Comparison of ENCODE assay signal across 8 cellular contexts in the genomic region with DNA sequence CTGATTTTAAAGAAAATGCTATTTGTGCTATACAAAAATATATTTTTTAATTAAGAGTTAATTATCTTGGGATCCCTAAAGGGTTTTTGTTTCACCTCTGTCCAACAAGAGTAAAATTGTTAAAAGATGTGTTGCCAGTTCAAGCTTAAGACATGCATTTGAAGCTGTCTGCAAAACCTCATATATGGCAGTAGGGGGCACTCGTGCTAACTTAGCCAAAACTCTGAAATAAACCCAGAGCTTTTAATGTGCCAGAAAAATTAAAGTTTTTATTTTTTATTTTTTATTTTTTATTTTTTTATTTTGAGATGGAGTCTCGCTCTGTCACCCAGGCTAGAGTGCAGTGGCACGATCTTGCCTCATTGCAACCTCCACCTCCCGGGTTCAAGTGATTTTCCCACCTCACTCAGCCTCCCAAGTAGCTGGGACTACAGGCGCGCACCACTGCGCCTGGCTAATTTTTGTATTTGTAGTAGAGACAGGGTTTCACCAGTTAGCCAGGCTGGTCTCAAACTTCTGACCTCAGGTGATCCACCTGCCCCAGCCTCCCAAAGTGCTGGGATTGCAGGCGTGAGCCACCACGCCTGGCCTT. TPM values are rescaled to one million over a fixed set of nuclear protein-coding genes. Genes with fewer than 3 reads are reported as not detected.
DNase-seq lines count a peak whose midpoint lies in the region; ATAC-seq and TF ChIP-seq lines count a peak whose summit lies in the region.
"Not testable (repeated sequence)": the region's sequence is repeated elsewhere in the genome, so short reads cannot be mapped to it uniquely, and the experiment has no call there.

No MANE protein-coding gene starts in this region.

- H3F3A ChIP-seq in SK-N-SH (replicated peaks; ENCODE audit: insufficient read depth): peaks cover 17% of the 10 kb centered on the region

- CTCF ChIA-PET in SK-N-SH (lab: Yijun Ruan, JAX): interaction anchor here (0.6 to 4.1 kb wide), 29 partner anchors 9 to 1650 kb away, joined by 3 to 72 read pairs (median 5); a partner anchor contains a TSS

- not testable (repeated sequence) for H3K27me3 ChIP-seq in SK-N-SH (ENCODE audit: insufficient read depth); right atrium auricular region; parathyroid adenoma (ENCODE audit: control insufficient read depth, insufficient read depth, low read length)

- not testable (repeated sequence) for H2AFZ ChIP-seq in SK-N-SH (ENCODE audit: low read depth); parathyroid adenoma

- not testable (repeated sequence) for H3K9me3 ChIP-seq in SK-N-SH; right atrium auricular region; parathyroid adenoma (ENCODE audit: control insufficient read depth, low read length)

- TF ChIP-seq EP300 in SK-N-SH (IDR thresholded peaks at IDR 0.05; ENCODE audit: borderline replicate concordance in 1 of 2, low read depth in 1 of 2, low read length in 1 of 2): not testable (repeated sequence)

- 85% methylated on average over 9 of the region's 9 CpGs for WGBS in SK-N-SH (ENCODE audit: low lambda C conversion rate)

- not testable (repeated sequence) for H3K4me1 ChIP-seq in SK-N-SH (ENCODE audit: control insufficient read depth in 1 of 2, insufficient read depth in 2 of 2, low read depth in 1 of 2, low read length in 1 of 2); right atrium auricular region; parathyroid adenoma

- not testable (repeated sequence) for H3K4me3 ChIP-seq in AG10803 (ENCODE audit: low read length); SK-N-SH (ENCODE audit: low read depth in 2 of 2, low read length in 1 of 2); right atrium auricular region; parathyroid adenoma (ENCODE audit: low read depth, low read length)

- ATAC-seq in HG02763 (IDR thresholded peaks at IDR 0.05; ENCODE audit: unreplicated experiment): peak; percentile 57

- H3K9me2 ChIP-seq in SK-N-SH: not testable (repeated sequence)

- H3K36me3 ChIP-seq in SK-N-SH (replicated peaks in 1 of 2; ENCODE audit: control insufficient read depth in 1 of 2, insufficient read depth in 2 of 2, low read length in 1 of 2): peaks cover 75 to 93% of the 10 kb centered on the region in 2 experiments
- H3K36me3 ChIP-seq in right atrium auricular region: peaks cover 99% of the 10 kb centered on the region
- H3K36me3 ChIP-seq in parathyroid adenoma (ENCODE audit: control insufficient read depth, insufficient read depth, low read length): not testable (repeated sequence)

- TF ChIP-seq RAD21 in SK-N-SH (IDR thresholded peaks at IDR 0.05; ENCODE audit: low read length): peak; percentile 66

- not testable (repeated sequence) for H3K27ac ChIP-seq in SK-N-SH (ENCODE audit: low read depth in 2 of 2, low read length in 1 of 2); right atrium auricular region; parathyroid adenoma

- not testable (repeated sequence) for H3K79me2 ChIP-seq in SK-N-SH (ENCODE audit: insufficient read depth); parathyroid adenoma

- in situ Hi-C loops in GM13976 (cut with MboI; ENCODE audit: low sequenced_read_pairs, unreplicated experiment): loop anchor here (10.0 kb wide), 1 partner anchor 57 kb away; no protein-coding TSS in a partner anchor

- POLR2A ChIA-PET in SK-N-SH (lab: Yijun Ruan, JAX): not testable (repeated sequence)

- H4K20me1 ChIP-seq in SK-N-SH (ENCODE audit: insufficient read depth): not testable (repeated sequence)

- TF ChIP-seq CTCF in AG10803 (conservative IDR thresholded peaks at IDR 0.05; ENCODE audit: low read length) (peak; percentile 82), GM13976 (IDR thresholded peaks at IDR 0.05; ENCODE audit: borderline replicate concordance, control extremely low read depth, extremely low read depth, insufficient read depth, missing control alignments) (peak; percentile 68), SK-N-SH (IDR thresholded peaks at IDR 0.05) (peak; percentile 68), right atrium auricular region (IDR thresholded peaks at IDR 0.05) (peak; percentile 65 to 73), parathyroid adenoma (IDR thresholded peaks at IDR 0.05) (peak; percentile 48)

- not testable (repeated sequence) for H3K9ac ChIP-seq in SK-N-SH, parathyroid adenoma

- DNase-seq in AG10803 (ENCODE audit: low read depth) (peak; percentile 60), GM13976 (ENCODE audit: low spot score) (peak; percentile 46), MV-4-11 (lab: John Stamatoyannopoulos, UW) (peak; percentile 13), SK-N-SH (peak; percentile 50), cerebellar cortex (ENCODE audit: low spot score) (peak; percentile 46)
- not testable (repeated sequence) for DNase-seq in right atrium auricular region (ENCODE audit: low spot score)

- H3K4me2 ChIP-seq in SK-N-SH; parathyroid adenoma (ENCODE audit: low read length): not testable (repeated sequence)

TF ChIP-seq in SK-N-SH, 30 proteins besides CTCF, POLR2A, EP300 and RAD21:
- peak; percentile 28; the same call in 1 of the 2 replicates for TF ChIP-seq SMC3 (IDR thresholded peaks at IDR 0.05; ENCODE audit: low read depth, low read length)

RNA-seq across cellular contexts. Expression of a gene that starts 8.8 kb away (rescaled TPM):
- polyA plus RNA-seq in SK-N-SH (2012; rRNA removed): 113 and 172 TPM in 2 replicates
- 165 and 168 TPM in 2 replicates for polyA plus RNA-seq in SK-N-SH (2012; cell fraction: cytosol; rRNA removed)
- 33.6 and 75.5 TPM in 2 replicates for polyA plus RNA-seq in SK-N-SH (2012; cell fraction: nucleus; rRNA removed)
- total RNA-seq in right atrium auricular region: 100 to 1,000 TPM; 242 to 490 TPM

RNA-seq across cellular contexts. Expression of a gene that starts 25.5 kb away (rescaled TPM):
- not detected in 2 replicates for polyA plus RNA-seq in SK-N-SH (2012; rRNA removed)
- not detected in 2 replicates for polyA plus RNA-seq in SK-N-SH (2012; cell fraction: cytosol; rRNA removed)
- polyA plus RNA-seq in SK-N-SH (2012; cell fraction: nucleus; rRNA removed): not detected in 2 replicates
- not detected for total RNA-seq in right atrium auricular region

RNA-seq across cellular contexts. Expression of a gene that starts 46.2 kb away (rescaled TPM):
- polyA plus RNA-seq in SK-N-SH (2012; rRNA removed): 0.02 and 0.05 TPM in 2 replicates
- polyA plus RNA-seq in SK-N-SH (2012; cell fraction: cytosol; rRNA removed): 0.05 and 0.10 TPM in 2 replicates
- polyA plus RNA-seq in SK-N-SH (2012; cell fraction: nucleus; rRNA removed): 0.18 TPM in 2 replicates
- 1 to 10 TPM in 1 of 2 donors, under 1 TPM in 1; 0.55 to 1.6 TPM for total RNA-seq in right atrium auricular region
